Comparison of ENCODE assay signal across 18 cellular contexts in the genomic region with DNA sequence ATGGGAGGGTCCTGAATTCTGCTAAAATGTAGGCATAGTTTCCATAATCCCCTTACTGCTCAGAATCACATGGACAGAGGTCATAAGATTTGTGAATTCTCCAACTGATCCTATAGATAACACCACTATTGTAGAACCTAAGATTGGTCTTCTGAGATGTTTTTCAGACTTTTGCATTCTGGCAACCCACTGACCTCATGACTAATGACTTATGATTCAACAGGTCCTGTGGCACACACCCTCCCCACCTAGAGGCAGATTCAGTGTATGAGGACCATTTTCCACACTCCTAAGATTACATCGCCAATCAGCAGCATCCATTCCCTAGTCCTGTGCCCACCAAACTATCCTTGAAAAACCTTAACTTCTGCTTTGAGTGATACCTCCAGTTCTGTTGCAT.
DNase-seq lines count a peak whose midpoint lies in the region; ATAC-seq and TF ChIP-seq lines count a peak whose summit lies in the region.
"Had no signal": no experiment of that assay in that cellular context is flagged by ENCODE, and none has a peak within 500 bp of the region (broad histone marks: within the 10 kb centered on the region; RNA-seq: fewer than 3 reads in every experiment).

No MANE protein-coding gene starts in this region.

- intact Hi-C loops in CD14-positive monocyte (cut with micrococcal nuclease): no loop called here
- intact Hi-C loops in CD8-positive, alpha-beta T cell (cut with DNase I, micrococcal nuclease): no loop called here

- H3K27me3 ChIP-seq in GM23248 (replicated peaks; ENCODE audit: insufficient read depth) (no peaks in the 10 kb centered on the region), RWPE2 (ENCODE audit: insufficient read depth, poor library complexity, severe bottlenecking) (no peaks in the 10 kb centered on the region)
- no peaks in the 10 kb centered on the region for H3K27me3 ChIP-seq in CD8-positive, alpha-beta T cell (ENCODE audit: insufficient read depth, low read length)
- H3K27me3 ChIP-seq: sigmoid colon, upper lobe of left lung had no signal

- ATAC-seq in RWPE2 (ENCODE audit: low read depth) (peak; percentile 75; the same call in 2 of the 3 replicates), HG03280 (IDR thresholded peaks at IDR 0.05; ENCODE audit: unreplicated experiment) (no peak)
- ATAC-seq in CD8-positive, alpha-beta T cell: no peak

- H2AFZ ChIP-seq in GM23248: no peak overlapping the region

- H3K79me2 ChIP-seq in GM23248 (ENCODE audit: insufficient read depth): no peaks in the 10 kb centered on the region

- POLR2A ChIA-PET in CD8-positive, alpha-beta T cell (lab: Charles Lee): no interaction called here

- H3K4me1 Mint-ChIP-seq in CD14-positive monocyte: no peaks in the 10 kb centered on the region
- peaks cover under 1% of the 10 kb centered on the region for H3K4me1 Mint-ChIP-seq in CD8-positive, alpha-beta T cell (ENCODE audit: low read depth)

- CTCF ChIA-PET in CD8-positive, alpha-beta T cell (lab: Charles Lee): no interaction called here

- H4K20me1 ChIP-seq in GM23248 (ENCODE audit: insufficient read depth): no peaks in the 10 kb centered on the region

- no peak overlapping the region for H3K4me3 Mint-ChIP-seq in CD14-positive monocyte
- no peak overlapping the region for H3K4me3 Mint-ChIP-seq in CD8-positive, alpha-beta T cell
- H3K4me3 Mint-ChIP-seq: mesothelial cell of epicardium had no signal

- H3K4me3 ChIP-seq in GM23248: no peak overlapping the region
- no peak overlapping the region for H3K4me3 ChIP-seq in RWPE2 (ENCODE audit: severe bottlenecking)
- H3K4me3 ChIP-seq in fibroblast of mammary gland (ENCODE audit: control insufficient read depth, low read depth, low read length): no peak overlapping the region
- no peak overlapping the region for H3K4me3 ChIP-seq in CD8-positive, alpha-beta T cell (ENCODE audit: low read depth, low read length)
- H3K4me3 ChIP-seq: sigmoid colon, upper lobe of left lung had no signal

- H3F3A ChIP-seq in GM23248 (ENCODE audit: insufficient read depth): no peaks in the 10 kb centered on the region

- H3K27ac ChIP-seq in GM23248 (no peak overlapping the region), RWPE2 (ENCODE audit: poor library complexity, severe bottlenecking) (no peak overlapping the region)
- H3K27ac ChIP-seq in CD8-positive, alpha-beta T cell (ENCODE audit: low read depth, low read length): no peak overlapping the region
- H3K27ac ChIP-seq: sigmoid colon, upper lobe of left lung had no signal

- peaks cover 0 to 4% (median 0%) of the 10 kb centered on the region in 3 donors for H3K27me3 Mint-ChIP-seq in CD14-positive monocyte (ENCODE audit: low read depth in 3 of 3)
- H3K27me3 Mint-ChIP-seq in CD8-positive, alpha-beta T cell (ENCODE audit: low read depth): no peaks in the 10 kb centered on the region

- TF ChIP-seq CTCF in RWPE2 (IDR thresholded peaks at IDR 0.05; ENCODE audit: poor library complexity, severe bottlenecking) (no peak), fibroblast of mammary gland (conservative IDR thresholded peaks at IDR 0.05; ENCODE audit: control insufficient read depth, insufficient read depth, low read depth, low read length) (peak; percentile 14), GM10266 (IDR thresholded peaks at IDR 0.05; ENCODE audit: control insufficient read depth, insufficient read depth, low read depth, missing control alignments) (no peak), CD14-positive monocyte (IDR thresholded peaks at IDR 0.05) (no peak)
- no peak for TF ChIP-seq CTCF in CD8-positive, alpha-beta T cell (IDR thresholded peaks at IDR 0.05)

- H3K36me3 ChIP-seq in GM23248 (ENCODE audit: low read depth): no peaks in the 10 kb centered on the region
- no peaks in the 10 kb centered on the region for H3K36me3 ChIP-seq in RWPE2 (ENCODE audit: low read depth)
- H3K36me3 ChIP-seq in CD8-positive, alpha-beta T cell (ENCODE audit: insufficient read depth, low read length): no peaks in the 10 kb centered on the region
- H3K36me3 ChIP-seq: sigmoid colon, upper lobe of left lung had no signal

- peaks cover 3 to 6% of the 10 kb centered on the region in 2 donors for H3K36me3 Mint-ChIP-seq in CD14-positive monocyte
- H3K36me3 Mint-ChIP-seq in CD8-positive, alpha-beta T cell: peaks cover 20% of the 10 kb centered on the region

- H3K9me3 ChIP-seq in GM23248 (ENCODE audit: low read depth): no peaks in the 10 kb centered on the region
- H3K9me3 ChIP-seq in RWPE2 (ENCODE audit: severe bottlenecking): no peaks in the 10 kb centered on the region
- H3K9me3 ChIP-seq in CD8-positive, alpha-beta T cell (ENCODE audit: low read length): no peaks in the 10 kb centered on the region
- H3K9me3 ChIP-seq: sigmoid colon, SK-N-SH, upper lobe of left lung had no signal

- no peaks in the 10 kb centered on the region for H3K9me2 ChIP-seq in GM23248 (ENCODE audit: insufficient read depth)
- H3K9me2 ChIP-seq: SK-N-SH had no signal

- peaks cover 0 to 10% (median 5%) of the 10 kb centered on the region in 7 donors for H3K9me3 Mint-ChIP-seq in CD14-positive monocyte
- peaks cover 3% of the 10 kb centered on the region for H3K9me3 Mint-ChIP-seq in CD8-positive, alpha-beta T cell

- 100% methylated on average over 1 of the region's 1 CpG for WGBS in GM23248 (ENCODE audit: low coverage in 1 of 2, low lambda C conversion rate in 2 of 2, missing lambda C conversion rate in 2 of 2), 2 experiments

- peaks cover 5% of the 10 kb centered on the region for H3K4me1 ChIP-seq in GM23248 (ENCODE audit: insufficient read depth)
- peaks cover 4% of the 10 kb centered on the region for H3K4me1 ChIP-seq in RWPE2 (ENCODE audit: insufficient read depth, poor library complexity, severe bottlenecking)
- no peaks in the 10 kb centered on the region for H3K4me1 ChIP-seq in CD8-positive, alpha-beta T cell (ENCODE audit: insufficient read depth, low read length)
- H3K4me1 ChIP-seq: sigmoid colon had no signal

- H3K4me2 ChIP-seq in GM23248 (ENCODE audit: unreplicated experiment): no peak overlapping the region
- H3K4me2 ChIP-seq: SK-N-SH had no signal

- H3K27ac Mint-ChIP-seq in CD14-positive monocyte: no peak overlapping the region
- H3K27ac Mint-ChIP-seq in CD8-positive, alpha-beta T cell: no peak overlapping the region
- H3K27ac Mint-ChIP-seq: mesothelial cell of epicardium had no signal

- in situ Hi-C loops in GM23248 (cut with MboI): no loop called here

- peak; percentile 12 for DNase-seq in AG08395 (ENCODE audit: low spot score)
- DNase-seq in GM23248: peak; percentile 64
- no peak for DNase-seq in RWPE2 (ENCODE audit: low spot score)
- DNase-seq in fibroblast of mammary gland (ENCODE audit: low read depth): peak; percentile 57
- no peak for DNase-seq in GM10266 (ENCODE audit: extremely low spot score)
- no peak for DNase-seq in CD14-positive monocyte (ENCODE audit: low spot score)
- DNase-seq in CD8-positive, alpha-beta T cell: no peak
- DNase-seq: activated naive CD4-positive, alpha-beta T cell; effector memory CD4-positive, alpha-beta T cell; islet precursor cell; NCI-H1694; NCI-H446; sigmoid colon; SK-N-SH; stimulated activated CD4-positive, alpha-beta T cell treated with anti-CD3 and anti-CD28 coated beads, Interleukin-4, amount 100 ng/mL, for 1 hour; upper lobe of left lung had no signal

- no peak overlapping the region for H3K9ac ChIP-seq in GM23248
- H3K9ac ChIP-seq: SK-N-SH had no signal

Comparison
In these comparisons a context has a peak if more than half of its experiments do, and no peak if none do; other contexts are left out.
1. DNase-seq: peak in AG08395 (single experiment), GM23248 (single experiment) and fibroblast of mammary gland (single experiment); none in RWPE2 (single experiment), GM10266 (single experiment), CD14-positive monocyte (single experiment) and CD8-positive, alpha-beta T cell (0 of 7).